8 cellular contexts compared by ENCODE assay signal in the genomic region with DNA sequence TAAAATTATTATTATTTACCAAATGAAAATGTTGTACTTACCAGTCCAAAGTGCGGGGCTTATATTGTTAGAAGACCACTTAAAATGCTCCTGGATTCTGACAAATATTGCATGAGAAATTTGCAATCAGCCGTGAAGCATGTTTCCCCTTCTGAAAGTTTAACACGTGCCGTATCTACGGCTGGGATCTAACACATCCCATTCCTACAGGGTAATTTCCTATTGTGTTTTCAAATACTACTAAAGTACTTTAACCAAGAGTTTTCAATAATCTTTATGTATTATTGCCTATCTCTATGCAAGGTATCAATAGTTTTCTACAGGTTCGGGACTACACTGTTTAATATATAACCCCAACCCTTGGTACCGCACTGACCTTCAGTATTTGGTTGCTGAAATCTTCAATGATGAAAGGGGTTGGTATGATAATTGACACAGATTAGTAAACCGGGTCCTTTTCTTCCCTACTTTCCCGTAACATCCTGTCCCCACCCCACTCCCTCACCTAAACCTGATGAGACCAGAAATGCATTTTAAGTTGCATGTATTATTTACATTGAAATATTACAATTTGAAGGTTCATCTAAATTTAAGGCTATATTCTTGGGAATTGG. TPM values are rescaled to one million over a fixed set of nuclear protein-coding genes. Genes with fewer than 3 reads are reported as not detected.
DNase-seq lines count a peak whose midpoint lies in the region; ATAC-seq and TF ChIP-seq lines count a peak whose summit lies in the region.

No MANE protein-coding gene starts in this region.

- H3K27me3 Mint-ChIP-seq in T-cell = no peaks in the 10 kb centered on the region

- H3K9me3 ChIP-seq in gastroesophageal sphincter (no peaks in the 10 kb centered on the region), skeletal muscle satellite cell (replicated peaks; ENCODE audit: low read length) (no peaks in the 10 kb centered on the region)

- H3K27me3 ChIP-seq in gastroesophageal sphincter = no peaks in the 10 kb centered on the region
- no peaks in the 10 kb centered on the region for H3K27me3 ChIP-seq in skeletal muscle satellite cell (ENCODE audit: control insufficient read depth, insufficient read depth, low read length)

- peaks cover 2% of the 10 kb centered on the region for H3K36me3 Mint-ChIP-seq in T-cell

- peaks cover 14 to 34% (median 29%) of the 10 kb centered on the region in 3 donors for H3K4me1 Mint-ChIP-seq in T-cell

- H3K9ac ChIP-seq in skeletal muscle satellite cell (ENCODE audit: low read depth, low read length) = peak overlapping the region; percentile 81

- H3K4me1 ChIP-seq in gastroesophageal sphincter (peaks cover 0 to 13% (median 0%) of the 10 kb centered on the region in 3 donors), skeletal muscle satellite cell (ENCODE audit: control insufficient read depth, insufficient read depth, low read length) (no peaks in the 10 kb centered on the region)

- CTCF ChIA-PET in T-cell (lab: Charles Lee) = interaction anchor here in 1 of 2 donors (0.6 kb wide), 1 partner anchor 370 kb away, joined by 5 read pairs; no protein-coding TSS in a partner anchor

- TF ChIP-seq EP300 in gastroesophageal sphincter (IDR thresholded peaks at IDR 0.05) = no peak

- no peak for TF ChIP-seq POLR2A in gastroesophageal sphincter (IDR thresholded peaks at IDR 0.05)

- peak overlapping the region; percentile 74 for H3K4me3 ChIP-seq in gastroesophageal sphincter
- peak overlapping the region; percentile 72 for H3K4me3 ChIP-seq in skeletal muscle satellite cell (ENCODE audit: low read length)

- TF ChIP-seq CTCF in gastroesophageal sphincter (IDR thresholded peaks at IDR 0.05) = no peak

- POLR2A ChIA-PET in T-cell (lab: Charles Lee) = no interaction called here

- DNase-seq in NCI-H82 (lab: John Stamatoyannopoulos, UW) = peak; percentile 60
- no peak for DNase-seq in NCI-H82 treated with DMSO at 0.1 percent for 48 hours (lab: John Stamatoyannopoulos, UW; ENCODE audit: unreplicated experiment)
- no peak for DNase-seq in T-cell
- DNase-seq in NCI-H1417 treated with DMSO at 0.1 percent for 48 hours (lab: John Stamatoyannopoulos, UW) = no peak
- no peak for DNase-seq in SKM-1 treated with dmso at 0.1 percent for 144 hours (lab: John Stamatoyannopoulos, UW; ENCODE audit: unreplicated experiment)

- H3K9me3 Mint-ChIP-seq in T-cell = no peaks in the 10 kb centered on the region

- peak overlapping the region; percentile 86 to 94 (median 89) for H3K4me3 Mint-ChIP-seq in T-cell

- H3K4me2 ChIP-seq in skeletal muscle satellite cell (ENCODE audit: low read length) = peak overlapping the region; percentile 56

- WGBS in gastroesophageal sphincter (ENCODE audit: low coverage in 1 of 2), 2 donors = 10 to 39% methylated on average over 9 of the region's 9 CpGs

- H3K27ac Mint-ChIP-seq in T-cell = peak overlapping the region; percentile 89 to 97

- no peak for ATAC-seq in T-cell (replicated peaks in 1 of 4)
- no peak for ATAC-seq in gastroesophageal sphincter
- no peak for ATAC-seq in HG03159 (IDR thresholded peaks at IDR 0.05; ENCODE audit: unreplicated experiment)

- H3K36me3 ChIP-seq in gastroesophageal sphincter (no peaks in the 10 kb centered on the region), skeletal muscle satellite cell (ENCODE audit: insufficient read depth, low read length) (no peaks in the 10 kb centered on the region)

- peak overlapping the region; percentile 52 to 86 (median 80) for H3K27ac ChIP-seq in gastroesophageal sphincter

RNA-seq across cellular contexts. Expression of gene BRWD3, which starts 0.8 kb away (rescaled TPM):
- total RNA-seq in T-cell = 10 to 100 TPM; 27.1 to 48.3 (median 30.9) TPM
- total RNA-seq in gastroesophageal sphincter = 10 to 100 TPM; 13.9 to 21.6 (median 17.7) TPM
- 6.8 and 14.2 TPM in 2 replicates for total RNA-seq in skeletal muscle satellite cell (2012; rRNA removed)
